In the genomic region with DNA sequence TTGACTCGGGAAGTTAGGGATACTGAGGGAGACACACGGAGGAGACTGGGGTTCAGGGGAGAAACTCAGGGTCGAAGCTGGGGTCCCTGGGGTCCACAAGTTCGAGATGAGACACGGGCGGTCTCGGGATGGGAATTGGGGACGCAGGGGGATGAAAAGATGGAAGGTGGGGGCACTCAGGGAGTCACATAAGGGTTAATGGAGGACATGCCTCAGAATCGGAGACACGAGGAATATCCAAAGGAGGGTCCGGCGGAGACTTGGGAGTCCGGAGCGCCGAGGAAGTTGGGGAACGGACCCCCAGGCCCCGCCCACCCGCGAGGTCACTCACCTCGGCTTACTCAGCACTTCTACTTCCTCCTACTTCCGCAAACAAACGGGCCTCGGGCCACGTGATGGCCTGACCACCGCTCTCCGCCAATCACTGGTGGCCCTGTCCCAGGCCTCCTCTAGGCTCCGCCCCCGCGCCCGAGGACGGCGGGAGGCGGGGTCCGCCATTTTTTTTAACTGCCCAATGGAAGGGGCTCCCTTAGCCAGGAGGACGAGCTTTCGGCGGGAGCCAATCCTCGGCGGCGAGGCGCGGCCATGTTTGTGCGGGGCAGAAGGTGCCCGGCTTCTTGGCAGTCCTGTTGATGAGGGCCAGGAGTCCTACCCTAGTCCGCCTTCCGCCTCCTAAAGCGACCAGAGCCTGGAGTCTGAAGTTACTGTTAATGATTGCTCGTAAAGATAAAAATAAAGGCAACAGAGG, we compare ENCODE assay signal across 8 cellular contexts. TPM values are rescaled to one million over a fixed set of nuclear protein-coding genes. Genes with fewer than 3 reads are reported as not detected.
DNase-seq lines count a peak whose midpoint lies in the region; ATAC-seq and TF ChIP-seq lines count a peak whose summit lies in the region.

A gene with protein sequence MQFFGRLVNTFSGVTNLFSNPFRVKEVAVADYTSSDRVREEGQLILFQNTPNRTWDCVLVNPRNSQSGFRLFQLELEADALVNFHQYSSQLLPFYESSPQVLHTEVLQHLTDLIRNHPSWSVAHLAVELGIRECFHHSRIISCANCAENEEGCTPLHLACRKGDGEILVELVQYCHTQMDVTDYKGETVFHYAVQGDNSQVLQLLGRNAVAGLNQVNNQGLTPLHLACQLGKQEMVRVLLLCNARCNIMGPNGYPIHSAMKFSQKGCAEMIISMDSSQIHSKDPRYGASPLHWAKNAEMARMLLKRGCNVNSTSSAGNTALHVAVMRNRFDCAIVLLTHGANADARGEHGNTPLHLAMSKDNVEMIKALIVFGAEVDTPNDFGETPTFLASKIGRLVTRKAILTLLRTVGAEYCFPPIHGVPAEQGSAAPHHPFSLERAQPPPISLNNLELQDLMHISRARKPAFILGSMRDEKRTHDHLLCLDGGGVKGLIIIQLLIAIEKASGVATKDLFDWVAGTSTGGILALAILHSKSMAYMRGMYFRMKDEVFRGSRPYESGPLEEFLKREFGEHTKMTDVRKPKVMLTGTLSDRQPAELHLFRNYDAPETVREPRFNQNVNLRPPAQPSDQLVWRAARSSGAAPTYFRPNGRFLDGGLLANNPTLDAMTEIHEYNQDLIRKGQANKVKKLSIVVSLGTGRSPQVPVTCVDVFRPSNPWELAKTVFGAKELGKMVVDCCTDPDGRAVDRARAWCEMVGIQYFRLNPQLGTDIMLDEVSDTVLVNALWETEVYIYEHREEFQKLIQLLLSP (minus strand): TSS at position 378 of the 748 bp plus-strand sequence. CDS start 12,404 bp downstream, outside the sequence.

- no peaks in the 10 kb centered on the region for H3K36me3 ChIP-seq in BLaER1 treated with 17β-estradiol and CSF1 and Interleukin-3, amounts not matched to agents 10 nM and 100 nM
- no peaks in the 10 kb centered on the region for H3K36me3 ChIP-seq in left lung

- no peaks in the 10 kb centered on the region for H3K9me3 ChIP-seq in BLaER1 treated with 17β-estradiol and CSF1 and Interleukin-3, amounts not matched to agents 10 nM and 100 nM (replicated peaks in 1 of 11)
- H3K9me3 ChIP-seq in left lung, result no peaks in the 10 kb centered on the region

- DNase-seq in NCI-H748 treated with DMSO at 0.1 percent for 48 hours (lab: John Stamatoyannopoulos, UW) (peak; percentile 87), dedifferentiated amniotic fluid mesenchymal stem cell (ENCODE audit: extremely low spot score) (peak; percentile 98), left lung (peak; percentile 99)
- peak; percentile 94 to 96 for DNase-seq in activated CD4-positive, alpha-beta T cell treated with anti-CD3 and anti-CD28 coated beads, Interleukin-2, amount 50 U/mL, for 24 hours (ENCODE audit: low read depth in 1 of 2, low spot score in 1 of 2)
- peak; percentile 98 for DNase-seq in stimulated activated CD4-positive, alpha-beta T cell treated with anti-CD3 and anti-CD28 coated beads, Interleukin-2, amount 100 ng/mL, for 48 hours

- H3K9ac ChIP-seq in BLaER1 treated with 17β-estradiol and CSF1 and Interleukin-3, amounts not matched to agents 10 nM and 100 nM, result peak within 1 kb of the TSS; percentile 86 to 97 (median 94)

- H3K4me1 ChIP-seq in BLaER1 treated with 17β-estradiol and CSF1 and Interleukin-3, amounts not matched to agents 10 nM and 100 nM, result peaks cover 58 to 75% (median 67%) of the 10 kb centered on the region in 10 experiments
- H3K4me1 ChIP-seq in left lung, result peaks cover 22 to 45% of the 10 kb centered on the region in 2 donors

- intact Hi-C loops in left lung (cut with DNase I), result no loop called here

- H3K27me3 ChIP-seq in BLaER1 treated with 17β-estradiol and CSF1 and Interleukin-3, amounts not matched to agents 10 nM and 100 nM, result no peaks in the 10 kb centered on the region
- H3K27me3 ChIP-seq in left lung, result no peaks in the 10 kb centered on the region

- peak within 1 kb of the TSS; percentile 85 to 100 (median 96) for H3K4me2 ChIP-seq in BLaER1 treated with 17β-estradiol and CSF1 and Interleukin-3, amounts not matched to agents 10 nM and 100 nM

- no peaks in the 10 kb centered on the region for H4K20me1 ChIP-seq in BLaER1 treated with 17β-estradiol and CSF1 and Interleukin-3, amounts not matched to agents 10 nM and 100 nM

- TF ChIP-seq CTCF in left lung (IDR thresholded peaks at IDR 0.05), result no peak

- peak within 1 kb of the TSS; percentile 87 to 100 (median 98) for H3K27ac ChIP-seq in BLaER1 treated with 17β-estradiol and CSF1 and Interleukin-3, amounts not matched to agents 10 nM and 100 nM
- H3K27ac ChIP-seq in left lung, result peak within 1 kb of the TSS; percentile 86 to 90

- peak; percentile 96 for ATAC-seq in GM19372 (IDR thresholded peaks at IDR 0.05; ENCODE audit: low read depth, unreplicated experiment)
- peak; percentile 75 for ATAC-seq in HG03558 (IDR thresholded peaks at IDR 0.05; ENCODE audit: extremely low read depth, unreplicated experiment)
- peak; percentile 93 for ATAC-seq in left lung

- peak within 1 kb of the TSS; percentile 54 to 81 (median 71) for H3K4me3 ChIP-seq in BLaER1 treated with 17β-estradiol and CSF1 and Interleukin-3, amounts not matched to agents 10 nM and 100 nM
- H3K4me3 ChIP-seq in left lung, result peak within 1 kb of the TSS; percentile 56 to 62

RNA-seq across cellular contexts. Expression of the gene that starts here (rescaled TPM):
- 10 to 100 TPM; 30.9 to 39.0 TPM for total RNA-seq in left lung

Comparison
In these comparisons a context has a peak if more than half of its experiments do, and no peak if none do; other contexts are left out.
1. Peak in every context shown above with its lines: DNase-seq, ATAC-seq, H3K4me3 ChIP-seq and H3K27ac ChIP-seq.